ENCODE assay signal across 1 cellular context in genomic region chr17:82244413-82245140, GRCh38.
TF ChIP-seq lines count a peak whose summit lies in the region.

No MANE protein-coding gene starts in this region.

TF ChIP-seq in K562, 482 proteins besides CTCF, POLR2A, EP300 and RAD21:
- peak; percentile 13; the same call in 1 of the 2 replicates for TF ChIP-seq DEAF1 (CRISPR knock-in tag; IDR thresholded peaks at IDR 0.05)
- TF ChIP-seq PCBP1 (IDR thresholded peaks at IDR 0.05; ENCODE audit: low read depth, low read length, poor library complexity, severe bottlenecking), result no peak
- TF ChIP-seq SMC3 (conservative IDR thresholded peaks at IDR 0.05; ENCODE audit: insufficient read depth, low read depth, low read length), result peak; percentile 38; the same call in 1 of the 2 replicates
- peak; percentile 12 for TF ChIP-seq RBM22 (IDR thresholded peaks at IDR 0.05; ENCODE audit: low read depth, low read length, poor library complexity, severe bottlenecking)
- peak; percentile 52; the same call in 1 of the 2 replicates for TF ChIP-seq HMBOX1 (IDR thresholded peaks at IDR 0.05)
